16 cellular contexts compared by ENCODE assay signal in the genomic region with DNA sequence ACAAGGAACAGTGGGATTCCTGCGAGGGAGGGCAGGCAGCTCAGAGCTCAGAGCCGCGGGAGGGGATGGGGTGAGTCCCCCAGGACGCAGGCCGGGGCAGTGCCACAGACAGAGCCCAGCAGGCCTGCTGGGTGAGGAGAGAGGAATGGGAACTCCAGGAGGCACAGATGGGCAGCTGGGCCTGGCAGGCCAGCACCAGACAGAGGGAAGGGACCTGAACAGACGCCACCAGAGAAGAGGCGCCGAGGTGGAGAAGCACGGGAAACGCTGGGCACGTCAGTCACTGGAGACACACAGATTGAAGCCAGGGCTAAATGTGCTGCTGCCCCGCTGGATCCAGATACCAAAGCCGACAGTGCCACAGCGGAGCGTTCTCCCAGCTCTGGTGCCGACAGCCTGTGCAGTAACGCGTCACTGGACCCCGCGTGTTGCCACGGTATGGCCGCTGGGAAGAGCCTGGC.
DNase-seq lines count a peak whose midpoint lies in the region; ATAC-seq and TF ChIP-seq lines count a peak whose summit lies in the region.
"Had no signal": no experiment of that assay in that cellular context is flagged by ENCODE, and none has a peak within 500 bp of the region (broad histone marks: within the 10 kb centered on the region; RNA-seq: fewer than 3 reads in every experiment).

No MANE protein-coding gene starts in this region.

- no peaks in the 10 kb centered on the region for H3K4me1 Mint-ChIP-seq in Caco-2 (ENCODE audit: low read depth, unreplicated experiment)
- peaks cover 24 to 52% of the 10 kb centered on the region in 2 donors for H3K4me1 Mint-ChIP-seq in stimulated activated naive B cell treated with anti-CD40 and anti-IgM and Interleukin-4, amounts not matched to agents 10 μg/mL and 1 μg/mL and 100 μg/mL, for 72 hours

- in situ Hi-C loops in HAP-1 (cut with MboI; ENCODE audit: low sequenced_read_pairs) = no loop called here

- no peak overlapping the region for H3K4me3 ChIP-seq in Caco-2 (ENCODE audit: low read depth, low read length)
- H3K4me3 ChIP-seq in RWPE2 (ENCODE audit: severe bottlenecking) = no peak overlapping the region
- H3K4me3 ChIP-seq in HAP-1 = no peak overlapping the region
- H3K4me3 ChIP-seq: lung had no signal

- no peak overlapping the region for H3K4me3 Mint-ChIP-seq in Caco-2 (ENCODE audit: unreplicated experiment)
- H3K4me3 Mint-ChIP-seq in stimulated activated naive B cell treated with anti-CD40 and anti-IgM and Interleukin-4, amounts not matched to agents 10 μg/mL and 1 μg/mL and 100 μg/mL, for 72 hours = no peak overlapping the region

- H3K27ac Mint-ChIP-seq in Caco-2 (ENCODE audit: unreplicated experiment) = peak overlapping the region; percentile 58
- H3K27ac Mint-ChIP-seq in stimulated activated naive B cell treated with anti-CD40 and anti-IgM and Interleukin-4, amounts not matched to agents 10 μg/mL and 1 μg/mL and 100 μg/mL, for 72 hours = no peak overlapping the region

- H3K36me3 ChIP-seq in Caco-2 (ENCODE audit: control insufficient read depth, insufficient read depth, low read length) (no peaks in the 10 kb centered on the region), RWPE2 (ENCODE audit: low read depth) (no peaks in the 10 kb centered on the region), HAP-1 (replicated peaks) (no peaks in the 10 kb centered on the region)
- H3K36me3 ChIP-seq: WERI-Rb-1 had no signal

- POLR2A ChIA-PET in Caco-2 (lab: Charles Lee) = no interaction called here

- H3K27me3 Mint-ChIP-seq in Caco-2 (ENCODE audit: insufficient read depth, unreplicated experiment) = no peaks in the 10 kb centered on the region
- H3K27me3 Mint-ChIP-seq in stimulated activated naive B cell treated with anti-CD40 and anti-IgM and Interleukin-4, amounts not matched to agents 10 μg/mL and 1 μg/mL and 100 μg/mL, for 72 hours = no peaks in the 10 kb centered on the region

- DNase-seq in Caco-2 = peak in 1 of 2 experiments; percentile 24
- peak; percentile 56 for DNase-seq in RWPE2 (ENCODE audit: low spot score)
- peak; percentile 49 for DNase-seq in islet precursor cell
- peak; percentile 68 for DNase-seq in posterior vena cava (ENCODE audit: low spot score)
- DNase-seq in GDM1 (lab: John Stamatoyannopoulos, UW) = no peak
- no peak for DNase-seq in stimulated activated naive B cell treated with anti-CD40 and anti-IgM and Interleukin-4, amounts not matched to agents 10 μg/mL and 1 μg/mL and 100 μg/mL, for 72 hours
- no peak for DNase-seq in HAP-1 (ENCODE audit: low spot score in 2 of 2)
- DNase-seq in DMS53 (lab: John Stamatoyannopoulos, UW) = no peak
- DNase-seq: activated gamma-delta T cell; COR-L47; NCI-H187 treated with DMSO at 0.1 percent for 48 hours; NK-92 treated with Interleukin-12 subunit alpha and Interleukin-12 subunit beta, amount 100 ng/mL, for 24 hours; stimulated activated CD4-positive, alpha-beta T cell treated with anti-CD3 and anti-CD28 coated beads, Interleukin-2, amount 100 ng/mL, for 48 hours; WERI-Rb-1 had no signal

- H3K9me3 Mint-ChIP-seq in Caco-2 (ENCODE audit: unreplicated experiment) = no peaks in the 10 kb centered on the region
- H3K9me3 Mint-ChIP-seq in stimulated activated naive B cell treated with anti-CD40 and anti-IgM and Interleukin-4, amounts not matched to agents 10 μg/mL and 1 μg/mL and 100 μg/mL, for 72 hours = no peaks in the 10 kb centered on the region

- H3K4me1 ChIP-seq in Caco-2 (no peaks in the 10 kb centered on the region), RWPE2 (ENCODE audit: insufficient read depth, poor library complexity, severe bottlenecking) (no peaks in the 10 kb centered on the region), HAP-1 (no peaks in the 10 kb centered on the region)

- H3K9me3 ChIP-seq in Caco-2 (no peaks in the 10 kb centered on the region), RWPE2 (ENCODE audit: severe bottlenecking) (no peaks in the 10 kb centered on the region), HAP-1 (no peaks in the 10 kb centered on the region)

- CTCF ChIA-PET in Caco-2 (lab: Charles Lee) = no interaction called here

- no TSS peak for BruUV-seq in Caco-2 (replicated peaks; lab: Mats Ljungman, UMichigan)

- H3K36me3 Mint-ChIP-seq in Caco-2 (ENCODE audit: insufficient read depth, unreplicated experiment) = peaks cover 25% of the 10 kb centered on the region
- H3K36me3 Mint-ChIP-seq in stimulated activated naive B cell treated with anti-CD40 and anti-IgM and Interleukin-4, amounts not matched to agents 10 μg/mL and 1 μg/mL and 100 μg/mL, for 72 hours = peaks cover 23 to 49% of the 10 kb centered on the region in 2 donors

- TF ChIP-seq CTCF in Caco-2 (IDR thresholded peaks at IDR 0.05; ENCODE audit: insufficient read depth in 1 of 2, low read depth in 1 of 2, low read length in 1 of 2, severe bottlenecking in 1 of 2, unreplicated experiment in 1 of 2) = no peak
- no peak for TF ChIP-seq CTCF in RWPE2 (IDR thresholded peaks at IDR 0.05; ENCODE audit: poor library complexity, severe bottlenecking)

- H3K27me3 ChIP-seq in Caco-2 (replicated peaks; ENCODE audit: control insufficient read depth, insufficient read depth, low read length) = no peaks in the 10 kb centered on the region
- no peaks in the 10 kb centered on the region for H3K27me3 ChIP-seq in RWPE2 (ENCODE audit: insufficient read depth, poor library complexity, severe bottlenecking)
- no peaks in the 10 kb centered on the region for H3K27me3 ChIP-seq in HAP-1 (ENCODE audit: low read depth)

- intact Hi-C loops in Caco-2 (cut with micrococcal nuclease; ENCODE audit: unreplicated experiment) = no loop called here
- intact Hi-C loops in posterior vena cava (cut with DNase I) = no loop called here

- no peak for ATAC-seq in RWPE2 (ENCODE audit: low read depth)
- ATAC-seq in stimulated activated naive B cell treated with anti-CD40 and anti-IgM and Interleukin-4, amounts not matched to agents 10 μg/mL and 1 μg/mL and 100 μg/mL, for 72 hours (replicated peaks) = no peak

- no peak overlapping the region for H3K27ac ChIP-seq in RWPE2 (ENCODE audit: poor library complexity, severe bottlenecking)
- H3K27ac ChIP-seq: epithelial cell of prostate, WERI-Rb-1 had no signal

Comparison
In these comparisons a context has a peak if more than half of its experiments do, and no peak if none do; other contexts are left out.
1. DNase-seq: peak in RWPE2 (single experiment), islet precursor cell (single experiment) and posterior vena cava (single experiment); none in GDM1 (single experiment), stimulated activated naive B cell treated with anti-CD40 and anti-IgM and Interleukin-4, amounts not matched to agents 10 μg/mL and 1 μg/mL and 100 μg/mL, for 72 hours (single experiment), HAP-1 (0 of 2) and DMS53 (single experiment).